ENCODE assay signal across 17 cellular contexts in genomic region chr5:75667586-75667985, GRCh38. TPM values are rescaled to one million over a fixed set of nuclear protein-coding genes. Genes with fewer than 3 reads are reported as not detected.
A peak's percentile ranks its signal among the peaks of the same experiment; 100 is the strongest.
DNase-seq lines count a peak whose midpoint lies in the region; ATAC-seq, FAIRE-seq and TF ChIP-seq lines count a peak whose summit lies in the region.
"Had no signal": no experiment of that assay in that cellular context is flagged by ENCODE, and none has a peak within 500 bp of the region (broad histone marks: within the 10 kb centered on the region; RNA-seq: fewer than 3 reads in every experiment).

No MANE protein-coding gene starts in this region.

- H3K4me1 ChIP-seq in PC-3 (ENCODE audit: insufficient read depth, low read length) (peaks cover 16% of the 10 kb centered on the region), H1 (replicated peaks in 1 of 4; ENCODE audit: control insufficient read depth in 3 of 4, insufficient read depth in 4 of 4, low read length in 3 of 4) (peaks cover 0 to 7% (median 0%) of the 10 kb centered on the region in 4 experiments; a peak in 2 of 7 replicates)
- H3K4me1 ChIP-seq: prostate gland had no signal

- intact Hi-C loops in natural killer cell (cut with micrococcal nuclease), result no loop called here
- intact Hi-C loops in PC-3 (cut with micrococcal nuclease), result loop anchor here (5.0 kb wide), 1 partner anchor 85 kb away; no protein-coding TSS in a partner anchor
- intact Hi-C loops in activated CD8-positive, alpha-beta T cell treated with anti-CD3 and anti-CD28 coated beads for 36 hours (cut with micrococcal nuclease), result loop anchor here (10.0 kb wide), 1 partner anchor 433 kb away; the partner anchor contains the start of gene ANKRD31

- no peak for TF ChIP-seq EP300 in H1 (IDR thresholded peaks at IDR 0.05; ENCODE audit: borderline replicate concordance in 1 of 2, low read depth in 2 of 2, low read length in 2 of 2)

- peak overlapping the region; percentile 33 to 45 for H3K27ac Mint-ChIP-seq in natural killer cell treated with Interleukin-12 subunit alpha and Interleukin-12 subunit beta and Interleukin-15 and Interleukin-18, amount 100 ng/mL, for 72 hours
- no peak overlapping the region for H3K27ac Mint-ChIP-seq in natural killer cell
- H3K27ac Mint-ChIP-seq in activated CD8-positive, alpha-beta T cell treated with anti-CD3 and anti-CD28 coated beads for 36 hours, result no peak overlapping the region
- H3K27ac Mint-ChIP-seq: activated naive CD4-positive, alpha-beta T cell treated with anti-CD3 and anti-CD28 coated beads for 36 hours had no signal

- H3K36me3 ChIP-seq in PC-3 (ENCODE audit: low read depth, low read length) (no peaks in the 10 kb centered on the region), H1 (ENCODE audit: control insufficient read depth in 2 of 4, insufficient read depth in 4 of 4, low read length in 3 of 4) (no peaks in the 10 kb centered on the region)
- H3K36me3 ChIP-seq: prostate gland had no signal

- H2BK12ac ChIP-seq in H1 (ENCODE audit: low read depth, low read length), result no peak overlapping the region

- no peak overlapping the region for H2AFZ ChIP-seq in PC-3 (ENCODE audit: low read length)
- H2AFZ ChIP-seq in H1 (ENCODE audit: low read length), result no peak overlapping the region

- no peaks in the 10 kb centered on the region for H3K27me3 Mint-ChIP-seq in natural killer cell treated with Interleukin-12 subunit alpha and Interleukin-12 subunit beta and Interleukin-15 and Interleukin-18, amount 100 ng/mL, for 72 hours
- H3K27me3 Mint-ChIP-seq in natural killer cell (ENCODE audit: low read depth in 2 of 2), result no peaks in the 10 kb centered on the region
- H3K27me3 Mint-ChIP-seq in activated CD8-positive, alpha-beta T cell treated with anti-CD3 and anti-CD28 coated beads for 36 hours, result no peaks in the 10 kb centered on the region
- H3K27me3 Mint-ChIP-seq: stimulated activated naive B cell treated with anti-CD40 and anti-IgM and Interleukin-4, amounts not matched to agents 10 μg/mL and 1 μg/mL and 100 μg/mL, for 72 hours had no signal

- H4K8ac ChIP-seq in H1 (ENCODE audit: extremely low read depth, insufficient read depth, low read length), result no peak overlapping the region

- no peak overlapping the region for H2BK15ac ChIP-seq in H1 (ENCODE audit: low read length)

- peaks cover 33 to 40% of the 10 kb centered on the region in 2 donors for H3K4me1 Mint-ChIP-seq in natural killer cell treated with Interleukin-12 subunit alpha and Interleukin-12 subunit beta and Interleukin-15 and Interleukin-18, amount 100 ng/mL, for 72 hours (ENCODE audit: low read depth in 2 of 2)
- H3K4me1 Mint-ChIP-seq in natural killer cell, result peaks cover 20 to 31% of the 10 kb centered on the region in 2 donors
- peaks cover 35% of the 10 kb centered on the region for H3K4me1 Mint-ChIP-seq in activated CD8-positive, alpha-beta T cell treated with anti-CD3 and anti-CD28 coated beads for 36 hours (ENCODE audit: low read depth)

- no peak overlapping the region for H3K14ac ChIP-seq in H1 (ENCODE audit: insufficient read length)

- no peak overlapping the region for H4K5ac ChIP-seq in H1 (ENCODE audit: insufficient read length, low read depth, low read length)

- DNase-seq in natural killer cell treated with Interleukin-12 subunit alpha and Interleukin-12 subunit beta and Interleukin-15 and Interleukin-18, amount 100 ng/mL, for 72 hours (ENCODE audit: low spot score), result no peak
- DNase-seq in natural killer cell (no peak), PC-3 (no peak), H1 (ENCODE audit: low read depth in 1 of 2, low spot score in 2 of 2) (no peak), inferior parietal cortex (ENCODE audit: extremely low spot score) (no peak), left lobe of liver (ENCODE audit: low spot score) (no peak), AML-193 (lab: John Stamatoyannopoulos, UW) (no peak)
- no peak for DNase-seq in activated CD8-positive, alpha-beta T cell treated with anti-CD3 and anti-CD28 coated beads for 36 hours
- DNase-seq: activated CD4-positive, CD25-positive, alpha-beta regulatory T cell treated with anti-CD3 and anti-CD28 coated beads, Interleukin-2, amount 50 U/mL, for 72 hours; activated naive CD4-positive, alpha-beta T cell treated with anti-CD3 and anti-CD28 coated beads for 36 hours; body of pancreas; left colon; NCI-H1694 treated with DMSO at 0.1 percent for 48 hours; stimulated activated naive B cell treated with anti-CD40 and anti-IgM and Interleukin-4, amounts not matched to agents 10 μg/mL and 1 μg/mL and 100 μg/mL, for 72 hours; T-helper 2 cell; trophoblast cell had no signal

- no peak overlapping the region for H2AK5ac ChIP-seq in H1 (ENCODE audit: low read depth, low read length)

- no peak overlapping the region for H3K4me3 Mint-ChIP-seq in natural killer cell treated with Interleukin-12 subunit alpha and Interleukin-12 subunit beta and Interleukin-15 and Interleukin-18, amount 100 ng/mL, for 72 hours
- no peak overlapping the region for H3K4me3 Mint-ChIP-seq in natural killer cell
- H3K4me3 Mint-ChIP-seq in activated CD8-positive, alpha-beta T cell treated with anti-CD3 and anti-CD28 coated beads for 36 hours, result no peak overlapping the region
- H3K4me3 Mint-ChIP-seq: activated naive CD4-positive, alpha-beta T cell treated with anti-CD3 and anti-CD28 coated beads for 36 hours; stimulated activated naive B cell treated with anti-CD40 and anti-IgM and Interleukin-4, amounts not matched to agents 10 μg/mL and 1 μg/mL and 100 μg/mL, for 72 hours had no signal

- no peaks in the 10 kb centered on the region for H3K27me3 ChIP-seq in PC-3 (ENCODE audit: low read length)
- no peaks in the 10 kb centered on the region for H3K27me3 ChIP-seq in H1 (replicated peaks in 1 of 4; ENCODE audit: control insufficient read depth in 3 of 4, extremely low read depth in 1 of 4, insufficient read depth in 3 of 4, low read length in 3 of 4)
- H3K27me3 ChIP-seq: body of pancreas had no signal

- ATAC-seq in natural killer cell treated with Interleukin-12 subunit alpha and Interleukin-12 subunit beta and Interleukin-15 and Interleukin-18, amount 100 ng/mL, for 72 hours, result no peak
- no peak for ATAC-seq in natural killer cell
- ATAC-seq in PC-3, result no peak
- ATAC-seq in left lobe of liver, result no peak
- ATAC-seq in activated CD8-positive, alpha-beta T cell treated with anti-CD3 and anti-CD28 coated beads for 36 hours, result no peak
- ATAC-seq: body of pancreas; left colon; stimulated activated naive B cell treated with anti-CD40 and anti-IgM and Interleukin-4, amounts not matched to agents 10 μg/mL and 1 μg/mL and 100 μg/mL, for 72 hours had no signal

- H3K4me3 ChIP-seq in PC-3 (ENCODE audit: low read length) (no peak overlapping the region), H1 (ENCODE audit: extremely low read depth in 1 of 4, insufficient read depth in 2 of 4, low read depth in 3 of 4, low read length in 4 of 4) (no peak overlapping the region)
- H3K4me3 ChIP-seq: body of pancreas, prostate gland had no signal

- no peaks in the 10 kb centered on the region for H3K79me1 ChIP-seq in H1 (ENCODE audit: low read depth, low read length)

- H3K56ac ChIP-seq in H1 (replicated peaks; ENCODE audit: insufficient read length, low read depth, low read length), result no peak overlapping the region

- no TSS peak for BruUV-seq in PC-3 (replicated peaks; lab: Mats Ljungman, UMichigan)

- no peak overlapping the region for H4K91ac ChIP-seq in H1 (replicated peaks; ENCODE audit: insufficient read length, low read length)

- H3K27ac ChIP-seq in PC-3 (ENCODE audit: low read length) (no peak overlapping the region), H1 (ENCODE audit: low read depth, low read length) (no peak overlapping the region)
- H3K27ac ChIP-seq: body of pancreas, prostate gland had no signal

- H3K4me2 ChIP-seq in PC-3 (ENCODE audit: low read length), result no peak overlapping the region
- no peak overlapping the region for H3K4me2 ChIP-seq in H1 (ENCODE audit: insufficient read depth in 1 of 2, low read depth in 2 of 2, low read length in 2 of 2)

- no peak overlapping the region for H2BK120ac ChIP-seq in H1 (replicated peaks; ENCODE audit: low read depth, low read length)

- H3K4ac ChIP-seq in H1 (replicated peaks; ENCODE audit: insufficient read length, low read depth, low read length), result no peak overlapping the region

- H4K20me1 ChIP-seq in PC-3 (ENCODE audit: low read length), result no peaks in the 10 kb centered on the region
- no peaks in the 10 kb centered on the region for H4K20me1 ChIP-seq in H1 (replicated peaks in 1 of 2; ENCODE audit: control insufficient read depth in 1 of 2, insufficient read depth in 2 of 2, low read length in 2 of 2)

- peaks cover 6% of the 10 kb centered on the region for H3K36me3 Mint-ChIP-seq in natural killer cell treated with Interleukin-12 subunit alpha and Interleukin-12 subunit beta and Interleukin-15 and Interleukin-18, amount 100 ng/mL, for 72 hours
- no peaks in the 10 kb centered on the region for H3K36me3 Mint-ChIP-seq in natural killer cell
- peaks cover 6% of the 10 kb centered on the region for H3K36me3 Mint-ChIP-seq in activated CD8-positive, alpha-beta T cell treated with anti-CD3 and anti-CD28 coated beads for 36 hours (ENCODE audit: low read depth)

- POLR2A ChIA-PET in PC-3 (lab: Charles Lee; ENCODE audit: unreplicated experiment), result no interaction called here
- POLR2A ChIA-PET in H1 (lab: Charles Lee; ENCODE audit: partially characterized antibody), result no interaction called here
- POLR2A ChIA-PET in activated CD8-positive, alpha-beta T cell treated with anti-CD3 and anti-CD28 coated beads for 36 hours (lab: Charles Lee), result no interaction called here

- no peak overlapping the region for H3K18ac ChIP-seq in H1 (ENCODE audit: extremely low read depth, low read length)

- H3K9ac ChIP-seq in PC-3 (ENCODE audit: low read length), result no peak overlapping the region
- no peak overlapping the region for H3K9ac ChIP-seq in H1 (replicated peaks in 1 of 4; ENCODE audit: extremely low read depth in 1 of 4, low read depth in 3 of 4, low read length in 3 of 4)

- peak; percentile 50 for FAIRE-seq in H1 (lab: Jason Lieb, UNC)

- no peak overlapping the region for H2BK20ac ChIP-seq in H1 (ENCODE audit: low read length)

- no peaks in the 10 kb centered on the region for H3K79me2 ChIP-seq in PC-3 (ENCODE audit: low read length)
- H3K79me2 ChIP-seq in H1 (ENCODE audit: control insufficient read depth in 1 of 2, insufficient read depth in 2 of 2, low read length in 2 of 2), result no peaks in the 10 kb centered on the region

- H3K9me2 ChIP-seq in PC-3 (replicated peaks; ENCODE audit: low read length), result no peaks in the 10 kb centered on the region

- no peaks in the 10 kb centered on the region for H3F3A ChIP-seq in PC-3 (ENCODE audit: low read length, unreplicated experiment)

- WGBS in H1 (ENCODE audit: extremely low coverage in 1 of 2, insufficient coverage in 1 of 2, insufficient read length in 1 of 2, insufficient replicate concordance in 2 of 2, low coverage in 1 of 2, low lambda C conversion rate in 2 of 2, missing lambda C conversion rate in 1 of 2), 2 experiments, result 92% methylated on average over 2 of the region's 2 CpGs; no CpG with 5 or more reads in 1 of the 2 experiments

- no peaks in the 10 kb centered on the region for H3K23me2 ChIP-seq in H1 (ENCODE audit: low read depth, low read length)

- TF ChIP-seq RAD21 in H1 (IDR thresholded peaks at IDR 0.05 in 1 of 2, conservative IDR thresholded peaks at IDR 0.05 in 1 of 2; ENCODE audit: low read depth in 2 of 2, low read length in 2 of 2), result peak; percentile 26 to 48

- H3K9me3 Mint-ChIP-seq in natural killer cell treated with Interleukin-12 subunit alpha and Interleukin-12 subunit beta and Interleukin-15 and Interleukin-18, amount 100 ng/mL, for 72 hours, result no peaks in the 10 kb centered on the region
- H3K9me3 Mint-ChIP-seq in natural killer cell, result no peaks in the 10 kb centered on the region
- H3K9me3 Mint-ChIP-seq in activated CD8-positive, alpha-beta T cell treated with anti-CD3 and anti-CD28 coated beads for 36 hours, result no peaks in the 10 kb centered on the region
- H3K9me3 Mint-ChIP-seq: activated naive CD4-positive, alpha-beta T cell treated with anti-CD3 and anti-CD28 coated beads for 36 hours; stimulated activated naive B cell treated with anti-CD40 and anti-IgM and Interleukin-4, amounts not matched to agents 10 μg/mL and 1 μg/mL and 100 μg/mL, for 72 hours had no signal

- no peak overlapping the region for H2BK5ac ChIP-seq in H1 (ENCODE audit: low read depth, low read length)

- H3K9me3 ChIP-seq in PC-3 (ENCODE audit: low read length) (no peaks in the 10 kb centered on the region), H1 (ENCODE audit: insufficient read depth in 2 of 2, low read depth in 1 of 2, low read length in 1 of 2) (no peaks in the 10 kb centered on the region)
- H3K9me3 ChIP-seq: body of pancreas, prostate gland had no signal

- CTCF ChIA-PET in PC-3 (lab: Charles Lee), result no interaction called here
- CTCF ChIA-PET in H1 (lab: Charles Lee; ENCODE audit: partially characterized antibody), result interaction anchor here (0.9 to 5.2 kb wide), 8 partner anchors 13 to 310 kb away, joined by 3 to 33 read pairs (median 4); no protein-coding TSS in a partner anchor
- CTCF ChIA-PET in activated CD8-positive, alpha-beta T cell treated with anti-CD3 and anti-CD28 coated beads for 36 hours (lab: Charles Lee), result interaction anchor here (0.7 to 1.0 kb wide), 2 partner anchors 8 to 97 kb away, joined by 3 read pairs; no protein-coding TSS in a partner anchor

- no peak for TF ChIP-seq POLR2A in H1 (IDR thresholded peaks at IDR 0.05; ENCODE audit: control extremely low read depth in 1 of 2, low read depth in 2 of 2, low read length in 2 of 2)

- no peak overlapping the region for H3K23ac ChIP-seq in H1 (ENCODE audit: insufficient read length)

- TF ChIP-seq CTCF in natural killer cell (IDR thresholded peaks at IDR 0.05) (no peak), PC-3 (conservative IDR thresholded peaks at IDR 0.05; ENCODE audit: low read depth, low read length) (peak; percentile 29; the same call in 1 of the 2 replicates), H1 (IDR thresholded peaks at IDR 0.05; ENCODE audit: control extremely low read depth in 1 of 3, insufficient read depth in 1 of 3, low read depth in 1 of 3, low read length in 3 of 3) (peak in 2 of 3 experiments; percentile 24 to 27; a peak in 2 of 4 replicates)
- no peak for TF ChIP-seq CTCF in activated CD8-positive, alpha-beta T cell treated with anti-CD3 and anti-CD28 coated beads for 36 hours (IDR thresholded peaks at IDR 0.05)

RNA-seq across cellular contexts. Expression of gene POC5, which starts 49.7 kb away (rescaled TPM):
- 10 to 100 TPM; 21.4 to 22.4 TPM for total RNA-seq in natural killer cell treated with Interleukin-12 subunit alpha and Interleukin-12 subunit beta and Interleukin-15 and Interleukin-18, amount 100 ng/mL, for 72 hours
- total RNA-seq in natural killer cell, result 10 to 100 TPM; 12.4 to 16.6 (median 12.5) TPM
- 8.1 and 9.7 TPM in 2 replicates for total RNA-seq in PC-3 (2014; rRNA removed)
- total RNA-seq in H1 (2021; fragmentation: NEBNext Ultra II Directional; extraction: Animal tissue kit (Norgen Biotek cat#: 25700)), result 11.2 and 11.9 TPM in 2 replicates
- 9.5 and 12.1 TPM in 2 replicates for polyA plus RNA-seq in H1 (2011; rRNA removed)
- 12.4 TPM for polyA plus RNA-seq in H1 (2011; cell fraction: cytosol; rRNA removed)
- 6.3 TPM for polyA plus RNA-seq in H1 (2011; cell fraction: nucleus; rRNA removed)
- polyA plus RNA-seq in H1 (2012, experiment 1 of 2), result 5.7 to 8.2 TPM (median 6.9 TPM) in 4 replicates
- 0.79 TPM for polyA plus RNA-seq in H1 (2012, experiment 2 of 2)
- 7.9 TPM for polyA plus RNA-seq in H1 (2013, experiment 1 of 2)
- 7.9 TPM for polyA plus RNA-seq in H1 (2013, experiment 2 of 2)
- 9.7 and 13.2 TPM in 2 replicates for polyA minus RNA-seq in H1 (2011; rRNA and poly(A)+ RNA removed)
- 11.7 TPM for polyA minus RNA-seq in H1 (2011; cell fraction: cytosol; rRNA and poly(A)+ RNA removed)
- polyA minus RNA-seq in H1 (2011; cell fraction: nucleus; rRNA and poly(A)+ RNA removed), result 17.7 TPM
- 2.8 TPM for total RNA-seq in left lobe of liver
- total RNA-seq in activated CD8-positive, alpha-beta T cell treated with anti-CD3 and anti-CD28 coated beads for 36 hours, result 10 to 100 TPM; 14.5 to 15.7 TPM

RNA-seq across cellular contexts. Expression of gene ANKDD1B, which starts 56.3 kb away (rescaled TPM):
- under 1 TPM in 1 of 2 donors, not detected in 1; 0.33 TPM for total RNA-seq in natural killer cell treated with Interleukin-12 subunit alpha and Interleukin-12 subunit beta and Interleukin-15 and Interleukin-18, amount 100 ng/mL, for 72 hours
- total RNA-seq in natural killer cell, result under 1 TPM; 0.52 to 0.66 (median 0.55) TPM
- total RNA-seq in PC-3 (2014; rRNA removed), result 0.04 TPM in 1 of 2 replicates, not detected in the other
- 0.22 TPM in 1 of 2 replicates, not detected in the other for total RNA-seq in H1 (2021; fragmentation: NEBNext Ultra II Directional; extraction: Animal tissue kit (Norgen Biotek cat#: 25700))
- polyA plus RNA-seq in H1 (2011; rRNA removed), result 0.06 and 0.08 TPM in 2 replicates
- polyA plus RNA-seq in H1 (2011; cell fraction: cytosol; rRNA removed), result 0.18 TPM
- polyA plus RNA-seq in H1 (2011; cell fraction: nucleus; rRNA removed), result 0.20 TPM
- polyA plus RNA-seq in H1 (2012, experiment 1 of 2), result 0.07 to 0.11 TPM in 2 of 4 replicates, not detected in the others
- not detected for polyA plus RNA-seq in H1 (2012, experiment 2 of 2)
- 0.06 TPM for polyA plus RNA-seq in H1 (2013, experiment 1 of 2)
- 0.04 TPM for polyA plus RNA-seq in H1 (2013, experiment 2 of 2)
- polyA minus RNA-seq in H1 (2011; rRNA and poly(A)+ RNA removed), result 0.09 and 0.27 TPM in 2 replicates
- polyA minus RNA-seq in H1 (2011; cell fraction: cytosol; rRNA and poly(A)+ RNA removed), result not detected
- polyA minus RNA-seq in H1 (2011; cell fraction: nucleus; rRNA and poly(A)+ RNA removed), result not detected
- total RNA-seq in left lobe of liver, result 0.13 TPM
- not detected for total RNA-seq in activated CD8-positive, alpha-beta T cell treated with anti-CD3 and anti-CD28 coated beads for 36 hours
- total RNA-seq: activated naive CD4-positive, alpha-beta T cell treated with anti-CD3 and anti-CD28 coated beads for 36 hours had no signal

Comparison
In these comparisons a context has a peak if more than half of its experiments do, and no peak if none do; other contexts are left out.
1. H3K27ac Mint-ChIP-seq: peak in natural killer cell treated with Interleukin-12 subunit alpha and Interleukin-12 subunit beta and Interleukin-15 and Interleukin-18, amount 100 ng/mL, for 72 hours (2 of 2); none in natural killer cell (0 of 2) and activated CD8-positive, alpha-beta T cell treated with anti-CD3 and anti-CD28 coated beads for 36 hours (single experiment).
2. CTCF ChIP-seq: peak in PC-3 (single experiment) and H1 (2 of 3); none in natural killer cell (single experiment) and activated CD8-positive, alpha-beta T cell treated with anti-CD3 and anti-CD28 coated beads for 36 hours (single experiment).